Comparison of ENCODE assay signal across 11 cellular contexts in genomic region chr3:171828852-171829770, GRCh38. TPM values are rescaled to one million over a fixed set of nuclear protein-coding genes. Genes with fewer than 3 reads are reported as not detected.
A peak's percentile ranks its signal among the peaks of the same experiment; 100 is the strongest.
DNase-seq lines count a peak whose midpoint lies in the region; ATAC-seq and TF ChIP-seq lines count a peak whose summit lies in the region.
"Had no signal": no experiment of that assay in that cellular context is flagged by ENCODE, and none has a peak within 500 bp of the region (broad histone marks: within the 10 kb centered on the region; RNA-seq: fewer than 3 reads in every experiment).

No MANE protein-coding gene starts in this region.

- H3K27me3 Mint-ChIP-seq in T-helper 17 cell, result peaks cover 4% of the 10 kb centered on the region

- H3K9me3 ChIP-seq in T-helper 17 cell (ENCODE audit: control insufficient read depth, low read length, poor library complexity, severe bottlenecking) (no peaks in the 10 kb centered on the region), heart left ventricle (no peaks in the 10 kb centered on the region), smooth muscle cell (replicated peaks; ENCODE audit: low read depth) (no peaks in the 10 kb centered on the region)
- H3K9me3 ChIP-seq: SJSA1 had no signal

- no peaks in the 10 kb centered on the region for H3K79me2 ChIP-seq in smooth muscle cell (ENCODE audit: low read depth)

- intact Hi-C loops in heart left ventricle (cut with DNase I), result loop anchor here in 4 of 10 donors (2.0 to 10.0 kb wide), 5 partner anchors 18 to 503 kb away; partner anchors contain the start of gene PLD1 (in 1 of the 4)

- TF ChIP-seq CTCF in HL-60 (IDR thresholded peaks at IDR 0.05; ENCODE audit: insufficient read depth, low read length) (no peak), heart left ventricle (IDR thresholded peaks at IDR 0.05) (no peak), smooth muscle cell (IDR thresholded peaks at IDR 0.05; ENCODE audit: borderline replicate concordance, insufficient read depth, poor library complexity, severe bottlenecking) (no peak)

- no peak for TF ChIP-seq POLR2A in heart left ventricle (IDR thresholded peaks at IDR 0.05)

- no peak overlapping the region for H3K4me3 Mint-ChIP-seq in T-helper 17 cell

- peak overlapping the region; percentile 45 for H3K27ac ChIP-seq in HL-60 (replicated peaks)
- H3K27ac ChIP-seq in heart left ventricle, result peak overlapping the region in 10 of 12 donors; percentile 32 to 81 (median 51)
- peak overlapping the region; percentile 90 for H3K27ac ChIP-seq in smooth muscle cell (ENCODE audit: low read depth)
- H3K27ac ChIP-seq: SJSA1 had no signal

- peak; percentile 58 to 70 for DNase-seq in HL-60 (ENCODE audit: low read depth in 1 of 2, low spot score in 1 of 2)
- DNase-seq in T-helper 17 cell, result no peak
- DNase-seq in heart left ventricle, result no peak
- DNase-seq in smooth muscle cell (lab: John Stamatoyannopoulos, UW; ENCODE audit: unreplicated experiment), result no peak
- DNase-seq in DMS153 (lab: John Stamatoyannopoulos, UW), result no peak
- no peak for DNase-seq in NCI-H1417 treated with DMSO at 0.1 percent for 48 hours (lab: John Stamatoyannopoulos, UW)
- no peak for DNase-seq in retina

- no peaks in the 10 kb centered on the region for H3K36me3 Mint-ChIP-seq in T-helper 17 cell (ENCODE audit: low read depth)

- H3K27me3 ChIP-seq in HL-60 (ENCODE audit: insufficient read depth, poor library complexity, severe bottlenecking) (no peaks in the 10 kb centered on the region), heart left ventricle (no peaks in the 10 kb centered on the region), smooth muscle cell (ENCODE audit: low read depth) (no peaks in the 10 kb centered on the region)
- H3K27me3 ChIP-seq: SJSA1 had no signal

- H2AFZ ChIP-seq in smooth muscle cell (ENCODE audit: low read depth), result no peak overlapping the region

- H3K36me3 ChIP-seq in heart left ventricle, result no peaks in the 10 kb centered on the region
- H3K36me3 ChIP-seq in smooth muscle cell (ENCODE audit: low read depth), result no peaks in the 10 kb centered on the region
- H3K36me3 ChIP-seq: SJSA1 had no signal

- ATAC-seq in T-helper 17 cell (peak; percentile 32), heart left ventricle (no peak), esophagus mucosa (no peak)

- peak overlapping the region; percentile 97 for H3K27ac Mint-ChIP-seq in T-helper 17 cell

- peaks cover 14% of the 10 kb centered on the region for H3F3A ChIP-seq in smooth muscle cell (ENCODE audit: low read depth)

- no peak overlapping the region for H3K9ac ChIP-seq in smooth muscle cell (ENCODE audit: low read depth)

- peaks cover 30% of the 10 kb centered on the region for H3K4me1 Mint-ChIP-seq in T-helper 17 cell

- no peaks in the 10 kb centered on the region for H4K20me1 ChIP-seq in smooth muscle cell (ENCODE audit: low read depth)

- peaks cover 0 to 49% (median 27%) of the 10 kb centered on the region in 12 donors for H3K4me1 ChIP-seq in heart left ventricle
- peaks cover 11% of the 10 kb centered on the region for H3K4me1 ChIP-seq in smooth muscle cell (ENCODE audit: low read depth)

- H3K4me2 ChIP-seq in smooth muscle cell, result no peak overlapping the region

- 53 to 69% (median 61%) methylated on average over 5 of the region's 5 CpGs for WGBS in heart left ventricle, 4 donors
- WGBS in smooth muscle cell (ENCODE audit: low lambda C conversion rate), result 51% methylated on average over 5 of the region's 5 CpGs

- H3K4me3 ChIP-seq in HL-60 (replicated peaks; ENCODE audit: insufficient read depth, low read length) (peak overlapping the region; percentile 26), heart left ventricle (no peak overlapping the region), smooth muscle cell (no peak overlapping the region)
- H3K4me3 ChIP-seq: SJSA1 had no signal

RNA-seq across cellular contexts. Expression of gene TMEM212, which starts 14.0 kb away (rescaled TPM):
- total RNA-seq in T-helper 17 cell (not detected), heart left ventricle (not detected), smooth muscle cell (not detected in 2 replicates), esophagus mucosa (not detected)
- polyA plus RNA-seq in heart left ventricle (not detected), smooth muscle cell (not detected in 2 replicates)
- total RNA-seq: HT1080, mammary epithelial cell, SJSA1 had no signal
- polyA plus RNA-seq: mammary epithelial cell had no signal

RNA-seq across cellular contexts. Expression of gene PLD1, which starts 18.8 kb away (rescaled TPM):
- total RNA-seq in T-helper 17 cell (1 to 10 TPM; 6.2 to 9.4 TPM), heart left ventricle (100 to 1,000 TPM in 1 of 9 donors, 10 to 100 TPM in 8; 44.5 to 106 (median 61.4) TPM), smooth muscle cell (33.8 and 36.1 TPM in 2 replicates), esophagus mucosa (74.3 TPM)
- polyA plus RNA-seq in heart left ventricle (10 to 100 TPM; 12.3 to 33.2 TPM), smooth muscle cell (15.2 and 15.6 TPM in 2 replicates)

Comparison
In these comparisons a context has a peak if more than half of its experiments do, and no peak if none do; other contexts are left out.
1. DNase-seq: peak in HL-60 (2 of 2); none in T-helper 17 cell (0 of 3), heart left ventricle (0 of 5), smooth muscle cell (single experiment), DMS153 (single experiment), NCI-H1417 treated with DMSO at 0.1 percent for 48 hours (single experiment) and retina (single experiment).
2. Peak in every context shown above with its lines, with median percentiles within 50 percentile points of each other: H3K27ac ChIP-seq.